ENCODE assay signal across 8 cellular contexts in genomic region chr19:1856698-1857603, GRCh38. TPM values are rescaled to one million over a fixed set of nuclear protein-coding genes. Genes with fewer than 3 reads are reported as not detected.
DNase-seq lines count a peak whose midpoint lies in the region; ATAC-seq, FAIRE-seq and TF ChIP-seq lines count a peak whose summit lies in the region.

No MANE protein-coding gene starts in this region.

- TF ChIP-seq CTCF in natural killer cell (IDR thresholded peaks at IDR 0.05): no peak

- no peaks in the 10 kb centered on the region for H3K9me3 Mint-ChIP-seq in activated T-cell treated with anti-CD3 and anti-CD28 coated beads, Interleukin-2, amount 50 U/mL, for 72 hours
- H3K9me3 Mint-ChIP-seq in natural killer cell: no peaks in the 10 kb centered on the region

- ATAC-seq in activated T-cell treated with anti-CD3 and anti-CD28 coated beads, Interleukin-2, amount 50 U/mL, for 72 hours (replicated peaks in 1 of 2): peak; percentile 25 to 41
- ATAC-seq in natural killer cell: peak; percentile 4 to 18 (median 7)

- peak; percentile 80 for FAIRE-seq in GM18507 (lab: Jason Lieb, UNC)

- intact Hi-C loops in natural killer cell (cut with micrococcal nuclease): no loop called here

- DNase-seq in GM18507 (ENCODE audit: extremely low spot score, insufficient read length, low read depth) (no peak), NCI-H2171 treated with DMSO at 0.1 percent for 48 hours (lab: John Stamatoyannopoulos, UW) (peak; percentile 74), fibroblast of the conjunctiva (ENCODE audit: low read depth) (peak; percentile 38), natural killer cell (no peak), ureter (ENCODE audit: low spot score) (peak; percentile 86), T-helper 9 cell (no peak), cerebellum (ENCODE audit: low spot score) (no peak)
- peak; percentile 69 to 73 for DNase-seq in activated T-cell treated with anti-CD3 and anti-CD28 coated beads, Interleukin-2, amount 50 U/mL, for 72 hours

- H3K36me3 Mint-ChIP-seq in activated T-cell treated with anti-CD3 and anti-CD28 coated beads, Interleukin-2, amount 50 U/mL, for 72 hours (ENCODE audit: insufficient read depth in 2 of 2): no peaks in the 10 kb centered on the region
- H3K36me3 Mint-ChIP-seq in natural killer cell: no peaks in the 10 kb centered on the region

- no peak overlapping the region for H3K27ac Mint-ChIP-seq in activated T-cell treated with anti-CD3 and anti-CD28 coated beads, Interleukin-2, amount 50 U/mL, for 72 hours
- H3K27ac Mint-ChIP-seq in natural killer cell: peak overlapping the region; percentile 82 to 88

- peaks cover 63% of the 10 kb centered on the region for H3K4me1 Mint-ChIP-seq in activated T-cell treated with anti-CD3 and anti-CD28 coated beads, Interleukin-2, amount 50 U/mL, for 72 hours (ENCODE audit: low read depth)
- peaks cover 25 to 52% of the 10 kb centered on the region in 2 donors for H3K4me1 Mint-ChIP-seq in natural killer cell

- peak overlapping the region; percentile 90 to 91 for H3K4me3 Mint-ChIP-seq in activated T-cell treated with anti-CD3 and anti-CD28 coated beads, Interleukin-2, amount 50 U/mL, for 72 hours
- peak overlapping the region; percentile 84 for H3K4me3 Mint-ChIP-seq in natural killer cell

- H3K27me3 Mint-ChIP-seq in activated T-cell treated with anti-CD3 and anti-CD28 coated beads, Interleukin-2, amount 50 U/mL, for 72 hours (ENCODE audit: low read depth): no peaks in the 10 kb centered on the region
- H3K27me3 Mint-ChIP-seq in natural killer cell (ENCODE audit: low read depth in 2 of 2): no peaks in the 10 kb centered on the region

RNA-seq across cellular contexts. Expression of gene KLF16, which starts 6.4 kb away (rescaled TPM):
- total RNA-seq in activated T-cell treated with anti-CD3 and anti-CD28 coated beads, Interleukin-2, amount 50 U/mL, for 72 hours: 10 to 100 TPM; 26.4 to 27.5 TPM
- 10 to 100 TPM; 29.1 to 38.4 (median 34.8) TPM for total RNA-seq in natural killer cell
- total RNA-seq in ureter: 14.8 TPM
- total RNA-seq in cerebellum: 2.0 TPM

RNA-seq across cellular contexts. Expression of gene REXO1, which starts 8.7 kb away (rescaled TPM):
- total RNA-seq in activated T-cell treated with anti-CD3 and anti-CD28 coated beads, Interleukin-2, amount 50 U/mL, for 72 hours: 10 to 100 TPM; 41.4 to 46.5 TPM
- 10 to 100 TPM; 90.7 to 91.7 (median 91.5) TPM for total RNA-seq in natural killer cell
- total RNA-seq in ureter: 39.3 TPM
- 9.8 TPM for total RNA-seq in cerebellum

RNA-seq across cellular contexts. Expression of gene ABHD17A, which starts 28.3 kb away (rescaled TPM):
- 10 to 100 TPM; 84.2 to 92.1 TPM for total RNA-seq in activated T-cell treated with anti-CD3 and anti-CD28 coated beads, Interleukin-2, amount 50 U/mL, for 72 hours
- total RNA-seq in natural killer cell (100 to 1,000 TPM; 554 to 652 (median 608) TPM), ureter (58.1 TPM), cerebellum (37.5 TPM)

RNA-seq across cellular contexts. Expression of gene ATP8B3, which starts 44.9 kb away (rescaled TPM):
- total RNA-seq in activated T-cell treated with anti-CD3 and anti-CD28 coated beads, Interleukin-2, amount 50 U/mL, for 72 hours: 10 to 100 TPM; 12.1 to 12.8 TPM
- total RNA-seq in natural killer cell: 10 to 100 TPM in 2 of 3 donors, 1 to 10 TPM in 1; 5.3 to 11.5 (median 11.2) TPM
- 1.3 TPM for total RNA-seq in ureter
- total RNA-seq in cerebellum: 0.27 TPM

RNA-seq across cellular contexts. Expression of gene ADAT3, which starts 48.2 kb away (rescaled TPM):
- total RNA-seq in activated T-cell treated with anti-CD3 and anti-CD28 coated beads, Interleukin-2, amount 50 U/mL, for 72 hours: 1 to 10 TPM; 4.2 to 4.5 TPM
- total RNA-seq in natural killer cell (10 to 100 TPM; 13.0 to 20.9 (median 13.1) TPM), ureter (4.1 TPM), cerebellum (4.0 TPM)

Comparison
In these comparisons a context has a peak if more than half of its experiments do, and no peak if none do; other contexts are left out.
1. DNase-seq: peak in NCI-H2171 treated with DMSO at 0.1 percent for 48 hours (single experiment), activated T-cell treated with anti-CD3 and anti-CD28 coated beads, Interleukin-2, amount 50 U/mL, for 72 hours (2 of 2), fibroblast of the conjunctiva (single experiment) and ureter (single experiment); none in GM18507 (single experiment), natural killer cell (single experiment), T-helper 9 cell (single experiment) and cerebellum (single experiment).